Comparison of ENCODE assay signal across 34 cellular contexts in the genomic region with DNA sequence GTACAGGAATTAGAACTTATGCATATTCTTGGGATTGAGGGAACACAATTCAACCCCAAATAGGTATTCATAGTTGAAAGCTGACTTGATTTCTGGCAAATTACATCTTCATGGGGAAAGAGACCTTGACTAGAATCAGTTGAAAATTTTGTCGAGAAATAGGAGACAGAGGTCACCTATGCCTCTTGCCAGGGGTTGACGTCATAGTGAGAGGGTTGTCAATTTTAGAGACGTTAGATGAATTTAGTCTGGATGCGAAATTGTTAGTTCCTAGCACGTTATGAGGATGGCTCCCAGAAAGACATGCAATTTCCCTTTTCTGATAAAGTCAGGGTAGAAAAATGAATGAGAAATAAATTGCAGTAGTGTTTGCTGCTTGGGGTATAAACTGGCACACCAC.
"Had no signal": no experiment of that assay in that cellular context is flagged by ENCODE, and none has a peak within 500 bp of the region (broad histone marks: within the 10 kb centered on the region; RNA-seq: fewer than 3 reads in every experiment).

No MANE protein-coding gene starts in this region.

- H3K4me3 ChIP-seq: MG63 had no signal

- DNase-seq: Karpas-422, Kasumi-1, MG63, MM.1S, MV-4-11, NCI-H1048, NCI-H1092, NCI-H1092 treated with DMSO at 0.1 percent for 48 hours, NCI-H1105, NCI-H1105 treated with DMSO at 0.1 percent for 48 hours, NCI-H1417, NCI-H1417 treated with DMSO at 0.1 percent for 48 hours, NCI-H1436, NCI-H1436 treated with DMSO at 0.1 percent for 48 hours, NCI-H146, NCI-H1694, NCI-H1694 treated with DMSO at 0.1 percent for 48 hours, NCI-H187, NCI-H187 treated with DMSO at 0.1 percent for 48 hours, NCI-H1930, NCI-H2029, NCI-H2029 treated with DMSO at 0.1 percent for 48 hours, NCI-H2081, NCI-H2081 treated with DMSO at 0.1 percent for 48 hours, NCI-H2107, NCI-H2171, NCI-H2171 treated with DMSO at 0.1 percent for 48 hours, NCI-H2227 treated with DMSO at 0.1 percent for 48 hours, NCI-H226, NCI-H345, NCI-H446, NCI-H446 treated with DMSO at 0.1 percent for 48 hours, NCI-H510A, NCI-H510A treated with DMSO at 0.1 percent for 48 hours had no signal

- H3K36me3 ChIP-seq: MG63 had no signal

- H3K9me3 ChIP-seq: MG63 had no signal

- H3K27me3 ChIP-seq: MG63 had no signal
